Comparison of ENCODE assay signal across 9 cellular contexts in genomic region chr9:95018099-95018927, GRCh38.
DNase-seq lines count a peak whose midpoint lies in the region; ATAC-seq and TF ChIP-seq lines count a peak whose summit lies in the region.
"Had no signal": no experiment of that assay in that cellular context is flagged by ENCODE, and none has a peak within 500 bp of the region (broad histone marks: within the 10 kb centered on the region; RNA-seq: fewer than 3 reads in every experiment).

No MANE protein-coding gene starts in this region.

- TF ChIP-seq CTCF in cardiac fibroblast (IDR thresholded peaks at IDR 0.05; ENCODE audit: low read depth, low read length) (no peak), lower lobe of right lung (IDR thresholded peaks at IDR 0.05) (no peak), type B pancreatic cell (conservative IDR thresholded peaks at IDR 0.05) (no peak)

- peak overlapping the region; percentile 68 for H3K27ac ChIP-seq in lower lobe of right lung

- ATAC-seq in lower lobe of right lung, result peak; percentile 75 to 88
- ATAC-seq in activated CD4-positive, CD25-positive, alpha-beta regulatory T cell treated with anti-CD3 and anti-CD28 coated beads, Interleukin-2, amount 50 U/mL, for 24 hours, result no peak

- peak overlapping the region; percentile 32 for H3K4me3 Mint-ChIP-seq in type B pancreatic cell

- H3K4me1 ChIP-seq in lower lobe of right lung, result peaks cover 80% of the 10 kb centered on the region

- peaks cover 43% of the 10 kb centered on the region for H3K4me1 Mint-ChIP-seq in type B pancreatic cell (ENCODE audit: unreplicated experiment)

- no peaks in the 10 kb centered on the region for H3K27me3 Mint-ChIP-seq in type B pancreatic cell

- H3K27me3 ChIP-seq in lower lobe of right lung (ENCODE audit: low read depth), result no peaks in the 10 kb centered on the region

- peaks cover 60% of the 10 kb centered on the region for H3K36me3 Mint-ChIP-seq in type B pancreatic cell

- peaks cover 57% of the 10 kb centered on the region for H3K36me3 ChIP-seq in lower lobe of right lung

- no peak overlapping the region for H3K4me3 ChIP-seq in cardiac fibroblast (replicated peaks in 1 of 2; ENCODE audit: low read depth in 2 of 2, low read length in 2 of 2)
- peak overlapping the region; percentile 3 for H3K4me3 ChIP-seq in lower lobe of right lung

- intact Hi-C loops in lower lobe of right lung (cut with DNase I), result no loop called here

- H3K9me3 ChIP-seq in lower lobe of right lung, result no peaks in the 10 kb centered on the region

- DNase-seq in DMS53 (lab: John Stamatoyannopoulos, UW), result peak; percentile 66
- no peak for DNase-seq in DMS53 treated with DMSO at 0.1 percent for 48 hours (lab: John Stamatoyannopoulos, UW; ENCODE audit: unreplicated experiment)
- peak; percentile 86 to 98 for DNase-seq in cardiac fibroblast (ENCODE audit: low read depth in 2 of 2)
- DNase-seq in lower lobe of right lung, result peak; percentile 63
- DNase-seq in type B pancreatic cell (ENCODE audit: extremely low spot score, unreplicated experiment), result no peak
- DNase-seq in cerebellum (ENCODE audit: low spot score), result no peak
- no peak for DNase-seq in midbrain (lab: John Stamatoyannopoulos, UW)

- H3K27ac Mint-ChIP-seq in type B pancreatic cell, result peak overlapping the region; percentile 86
- H3K27ac Mint-ChIP-seq: activated naive CD4-positive, alpha-beta T cell treated with anti-CD3 and anti-CD28 coated beads, Interleukin-2, amount 50 U/mL, for 72 hours had no signal

- H3K9me3 Mint-ChIP-seq in type B pancreatic cell, result no peaks in the 10 kb centered on the region
- H3K9me3 Mint-ChIP-seq: activated naive CD4-positive, alpha-beta T cell treated with anti-CD3 and anti-CD28 coated beads, Interleukin-2, amount 50 U/mL, for 72 hours had no signal

Comparison
In these comparisons a context has a peak if more than half of its experiments do, and no peak if none do; other contexts are left out.
1. DNase-seq: peak in DMS53 (single experiment), cardiac fibroblast (2 of 2) and lower lobe of right lung (single experiment); none in DMS53 treated with DMSO at 0.1 percent for 48 hours (single experiment), type B pancreatic cell (single experiment), cerebellum (single experiment) and midbrain (single experiment).
2. ATAC-seq: peak in lower lobe of right lung (2 of 2); none in activated CD4-positive, CD25-positive, alpha-beta regulatory T cell treated with anti-CD3 and anti-CD28 coated beads, Interleukin-2, amount 50 U/mL, for 24 hours (0 of 2).